Comparison of ENCODE assay signal across 9 cellular contexts in genomic region chr12:109714913-109715244, GRCh38. TPM values are rescaled to one million over a fixed set of nuclear protein-coding genes. Genes with fewer than 3 reads are reported as not detected.
DNase-seq lines count a peak whose midpoint lies in the region; ATAC-seq lines count a peak whose summit lies in the region.
"Had no signal": no experiment of that assay in that cellular context is flagged by ENCODE, and none has a peak within 500 bp of the region (broad histone marks: within the 10 kb centered on the region; RNA-seq: fewer than 3 reads in every experiment).

No MANE protein-coding gene starts in this region.

- peak overlapping the region; percentile 77 for H3K4me3 ChIP-seq in ACC112 (ENCODE audit: low read depth, low read length)

- H2AFZ ChIP-seq in ACC112 (ENCODE audit: low read length, unreplicated experiment): no peak overlapping the region

- H3K4me3 Mint-ChIP-seq in IgD-negative memory B cell: peak overlapping the region; percentile 67 to 87 (median 76)
- peak overlapping the region; percentile 65 for H3K4me3 Mint-ChIP-seq in central memory CD8-positive, alpha-beta T cell
- peak overlapping the region in 7 of 8 donors; percentile 56 to 87 (median 73) for H3K4me3 Mint-ChIP-seq in naive B cell

- DNase-seq in central memory CD8-positive, alpha-beta T cell (ENCODE audit: low spot score in 2 of 2): no peak
- DNase-seq in naive B cell (no peak), NCI-H1694 (lab: John Stamatoyannopoulos, UW) (no peak), ACHN (no peak), NCI-H345 (lab: John Stamatoyannopoulos, UW) (no peak)

- peaks cover 58% of the 10 kb centered on the region for H3K27me3 ChIP-seq in ACC112 (ENCODE audit: insufficient read depth, low read length)

- H3K27ac ChIP-seq in ACC112 (ENCODE audit: low read depth, low read length): no peak overlapping the region

- H3K36me3 ChIP-seq in ACC112 (ENCODE audit: insufficient read depth, low read length): no peaks in the 10 kb centered on the region

- in situ Hi-C loops in ACHN (cut with HindIII; ENCODE audit: low pct_ligation_motif_present, low pct_unique_long_range_greater_than_20kb, low sequenced_read_pairs): no loop called here

- no peak for ATAC-seq in central memory CD8-positive, alpha-beta T cell (replicated peaks; ENCODE audit: extremely low read depth, poor library complexity, severe bottlenecking)
- no peak for ATAC-seq in naive B cell (ENCODE audit: low read depth in 2 of 2)
- ATAC-seq in HG03469 (IDR thresholded peaks at IDR 0.05; ENCODE audit: unreplicated experiment): no peak

- peaks cover 0 to 3% (median 0%) of the 10 kb centered on the region in 3 donors for H3K9me3 Mint-ChIP-seq in IgD-negative memory B cell
- no peaks in the 10 kb centered on the region for H3K9me3 Mint-ChIP-seq in central memory CD8-positive, alpha-beta T cell
- H3K9me3 Mint-ChIP-seq in naive B cell: no peaks in the 10 kb centered on the region

- H3K4me1 ChIP-seq in ACC112 (ENCODE audit: control insufficient read depth, insufficient read depth, low read length, unreplicated experiment): peaks cover 5% of the 10 kb centered on the region

- H3K27ac Mint-ChIP-seq in IgD-negative memory B cell (peak overlapping the region in 1 of 3 donors; percentile 85), naive B cell (peak overlapping the region in 4 of 6 donors; percentile 45 to 83 (median 62))
- H3K27ac Mint-ChIP-seq in central memory CD8-positive, alpha-beta T cell (ENCODE audit: low read depth): no peak overlapping the region
- H3K27ac Mint-ChIP-seq: activated CD8-positive, alpha-beta memory T cell treated with anti-CD3 and anti-CD28 coated beads, Interleukin-2, amount 10 ng/mL, durations not matched to agents 7 days and 5 days had no signal

- H3K4me1 Mint-ChIP-seq in IgD-negative memory B cell: peaks cover 3 to 6% (median 4%) of the 10 kb centered on the region in 3 donors
- no peaks in the 10 kb centered on the region for H3K4me1 Mint-ChIP-seq in central memory CD8-positive, alpha-beta T cell
- H3K4me1 Mint-ChIP-seq in naive B cell: peaks cover 0 to 7% (median 4%) of the 10 kb centered on the region in 3 donors

- H3K36me3 Mint-ChIP-seq in IgD-negative memory B cell (no peaks in the 10 kb centered on the region), naive B cell (peaks cover 0 to 10% of the 10 kb centered on the region in 2 donors)
- peaks cover 2% of the 10 kb centered on the region for H3K36me3 Mint-ChIP-seq in central memory CD8-positive, alpha-beta T cell (ENCODE audit: insufficient read depth)
- H3K36me3 Mint-ChIP-seq: activated CD8-positive, alpha-beta memory T cell treated with anti-CD3 and anti-CD28 coated beads, Interleukin-2, amount 10 ng/mL, durations not matched to agents 7 days and 5 days had no signal

- no peaks in the 10 kb centered on the region for H3K79me2 ChIP-seq in ACC112 (ENCODE audit: control insufficient read depth, insufficient read depth, low read length, unreplicated experiment)

- H3K27me3 Mint-ChIP-seq in IgD-negative memory B cell: peaks cover 14% of the 10 kb centered on the region
- H3K27me3 Mint-ChIP-seq in central memory CD8-positive, alpha-beta T cell: peaks cover 21% of the 10 kb centered on the region
- peaks cover 27 to 68% (median 40%) of the 10 kb centered on the region in 3 donors for H3K27me3 Mint-ChIP-seq in naive B cell

RNA-seq across cellular contexts. Expression of gene FAM222A, which starts 1.3 kb away (rescaled TPM):
- polyA plus RNA-seq in IgD-negative memory B cell: 0.10 TPM
- under 1 TPM in 2 of 6 donors, not detected in 4; 0.29 to 0.30 TPM for polyA plus RNA-seq in naive B cell (ENCODE audit: low read depth in 6 of 6)
